23 cellular contexts compared by ENCODE assay signal in genomic region chr5:108459661-108460170, GRCh38.
"Had no signal": no experiment of that assay in that cellular context is flagged by ENCODE, and none has a peak within 500 bp of the region (broad histone marks: within the 10 kb centered on the region; RNA-seq: fewer than 3 reads in every experiment).

No MANE protein-coding gene starts in this region.

- H3K27ac ChIP-seq: cardiac muscle cell, epithelial cell of prostate, gastroesophageal sphincter, heart right ventricle, lower lobe of right lung, neutrophil, ovary, right lobe of liver, skin epidermis, testis, vagina had no signal

- H3K27ac Mint-ChIP-seq: activated CD4-positive, alpha-beta T cell treated with anti-CD3 and anti-CD28 coated beads, Interleukin-2, amount 10 ng/mL, durations not matched to agents 7 days and 5 days; activated CD8-positive, alpha-beta memory T cell treated with anti-CD3 and anti-CD28 coated beads, Interleukin-2, amount 10 ng/mL, durations not matched to agents 7 days and 5 days; activated CD8-positive, alpha-beta T cell treated with anti-CD3 and anti-CD28 coated beads for 36 hours; activated naive CD4-positive, alpha-beta T cell treated with anti-CD3 and anti-CD28 coated beads, Interleukin-2, amount 10 ng/mL, durations not matched to agents 7 days and 5 days; natural killer cell; stimulated activated effector memory CD8-positive, alpha-beta T cell treated with anti-CD3 and anti-CD28 coated beads, Interleukin-12 subunit alpha, Interleukin-12 subunit beta, amount 100 ng/mL, for 72 hours; type B pancreatic cell had no signal

- H3K9me3 ChIP-seq: lower lobe of right lung, neutrophil, ovary, right lobe of liver, testis, vagina had no signal

- H3K9me3 Mint-ChIP-seq: natural killer cell had no signal

- ATAC-seq: activated CD8-positive, alpha-beta memory T cell treated with anti-CD3 and anti-CD28 coated beads, Interleukin-2, amount 10 ng/mL, durations not matched to agents 7 days and 5 days; activated CD8-positive, alpha-beta T cell treated with anti-CD3 and anti-CD28 coated beads for 36 hours; gastroesophageal sphincter; heart right ventricle; left lobe of liver; lower lobe of right lung; natural killer cell; right lobe of liver; stimulated activated effector memory CD8-positive, alpha-beta T cell treated with anti-CD3 and anti-CD28 coated beads, Interleukin-12 subunit alpha, Interleukin-12 subunit beta, amount 100 ng/mL, for 72 hours had no signal

- H3K4me3 Mint-ChIP-seq: activated CD4-positive, alpha-beta T cell treated with anti-CD3 and anti-CD28 coated beads, Interleukin-2, amount 10 ng/mL, durations not matched to agents 7 days and 5 days; activated CD8-positive, alpha-beta memory T cell treated with anti-CD3 and anti-CD28 coated beads, Interleukin-2, amount 10 ng/mL, durations not matched to agents 7 days and 5 days; activated CD8-positive, alpha-beta T cell treated with anti-CD3 and anti-CD28 coated beads for 36 hours; activated naive CD4-positive, alpha-beta T cell treated with anti-CD3 and anti-CD28 coated beads, Interleukin-2, amount 10 ng/mL, durations not matched to agents 7 days and 5 days; natural killer cell; stimulated activated effector memory CD8-positive, alpha-beta T cell treated with anti-CD3 and anti-CD28 coated beads, Interleukin-12 subunit alpha, Interleukin-12 subunit beta, amount 100 ng/mL, for 72 hours; type B pancreatic cell had no signal

- H3K4me1 ChIP-seq: gastroesophageal sphincter, heart right ventricle, lower lobe of right lung, right lobe of liver, testis, vagina had no signal

- H3K27me3 ChIP-seq: cardiac muscle cell, gastroesophageal sphincter, heart right ventricle, neutrophil, ovary, right lobe of liver, testis, vagina had no signal

- DNase-seq: activated CD4-positive, alpha-beta T cell treated with anti-CD3 and anti-CD28 coated beads, Interleukin-2, amount 10 ng/mL, durations not matched to agents 7 days and 5 days; activated CD4-positive, CD25-positive, alpha-beta regulatory T cell treated with anti-CD3 and anti-CD28 coated beads, Interleukin-2, amount 50 U/mL, for 72 hours; activated CD8-positive, alpha-beta memory T cell treated with anti-CD3 and anti-CD28 coated beads, Interleukin-2, amount 10 ng/mL, durations not matched to agents 7 days and 5 days; activated CD8-positive, alpha-beta T cell treated with anti-CD3 and anti-CD28 coated beads for 36 hours; activated effector memory CD4-positive, alpha-beta T cell treated with anti-CD3 and anti-CD28 coated beads, Interleukin-2, amount 50 U/mL, for 16 hours; activated naive CD4-positive, alpha-beta T cell treated with anti-CD3 and anti-CD28 coated beads, Interleukin-2, amount 10 ng/mL, durations not matched to agents 7 days and 5 days; activated T-cell treated with anti-CD3 and anti-CD28 coated beads for 4 hours; heart right ventricle; lower lobe of right lung; natural killer cell; ovary; right lobe of liver; stimulated activated CD4-positive, alpha-beta T cell treated with anti-CD3 and anti-CD28 coated beads, Interleukin-2, amount 100 ng/mL, for 24 hours; testis had no signal

- H3K36me3 Mint-ChIP-seq: activated CD8-positive, alpha-beta memory T cell treated with anti-CD3 and anti-CD28 coated beads, Interleukin-2, amount 10 ng/mL, durations not matched to agents 7 days and 5 days; activated naive CD4-positive, alpha-beta T cell treated with anti-CD3 and anti-CD28 coated beads, Interleukin-2, amount 10 ng/mL, durations not matched to agents 7 days and 5 days; natural killer cell; stimulated activated effector memory CD8-positive, alpha-beta T cell treated with anti-CD3 and anti-CD28 coated beads, Interleukin-12 subunit alpha, Interleukin-12 subunit beta, amount 100 ng/mL, for 72 hours; type B pancreatic cell had no signal

- H3K4me1 Mint-ChIP-seq: activated CD4-positive, alpha-beta T cell treated with anti-CD3 and anti-CD28 coated beads, Interleukin-2, amount 10 ng/mL, durations not matched to agents 7 days and 5 days; activated CD8-positive, alpha-beta memory T cell treated with anti-CD3 and anti-CD28 coated beads, Interleukin-2, amount 10 ng/mL, durations not matched to agents 7 days and 5 days; activated naive CD4-positive, alpha-beta T cell treated with anti-CD3 and anti-CD28 coated beads, Interleukin-2, amount 10 ng/mL, durations not matched to agents 7 days and 5 days; natural killer cell; stimulated activated effector memory CD8-positive, alpha-beta T cell treated with anti-CD3 and anti-CD28 coated beads, Interleukin-12 subunit alpha, Interleukin-12 subunit beta, amount 100 ng/mL, for 72 hours had no signal

- H3K4me3 ChIP-seq: cardiac muscle cell, gastroesophageal sphincter, heart right ventricle, lower lobe of right lung, ovary, right lobe of liver, skin epidermis, testis, vagina had no signal

- H3K36me3 ChIP-seq: cardiac muscle cell, gastroesophageal sphincter, heart right ventricle, lower lobe of right lung, neutrophil, ovary, right lobe of liver, vagina had no signal

- H3K27me3 Mint-ChIP-seq: activated naive CD4-positive, alpha-beta T cell treated with anti-CD3 and anti-CD28 coated beads, Interleukin-2, amount 10 ng/mL, durations not matched to agents 7 days and 5 days had no signal
